In genomic region chr10:12006671-12007070, GRCh38 we compare ENCODE assay signal across 32 cellular contexts.
"Had no signal": no experiment of that assay in that cellular context is flagged by ENCODE, and none has a peak within 500 bp of the region (broad histone marks: within the 10 kb centered on the region; RNA-seq: fewer than 3 reads in every experiment).

No MANE protein-coding gene starts in this region.

- H3K27me3 ChIP-seq: adrenal gland, dorsolateral prefrontal cortex, gastrocnemius medialis, sigmoid colon, stomach, thyroid gland, upper lobe of right lung had no signal

- H2AFZ ChIP-seq: parathyroid adenoma had no signal

- H3K27ac Mint-ChIP-seq: activated naive CD8-positive, alpha-beta T cell; brain; stimulated activated memory B cell treated with anti-CD40 and anti-IgM and Interleukin-4, amounts not matched to agents 10 μg/mL and 1 μg/mL and 100 μg/mL, for 72 hours; T-helper 2 cell treated with Interferon-gamma antibody and Interleukin-4, amounts not matched to agents 5 μg/mL and 100 μg/mL, for 36 hours had no signal

- H3K27me3 Mint-ChIP-seq: activated naive CD8-positive, alpha-beta T cell; naive thymus-derived CD8-positive, alpha-beta T cell; stimulated activated memory B cell treated with anti-CD40 and anti-IgM and Interleukin-4, amounts not matched to agents 10 μg/mL and 1 μg/mL and 100 μg/mL, for 72 hours had no signal

- H3K4me1 ChIP-seq: adrenal gland, gastrocnemius medialis, parathyroid adenoma, psoas muscle, sigmoid colon, stomach, thyroid gland, upper lobe of right lung had no signal

- FAIRE-seq: small intestine had no signal

- H3K9me3 ChIP-seq: adrenal gland, gastrocnemius medialis, thyroid gland, upper lobe of right lung had no signal

- H3K4me3 ChIP-seq: adrenal gland, coronary artery, dorsolateral prefrontal cortex, gastrocnemius medialis, psoas muscle, sigmoid colon, stomach, thyroid gland, upper lobe of right lung had no signal

- H3K9ac ChIP-seq: parathyroid adenoma had no signal

- DNase-seq: activated CD4-positive, alpha-beta T cell treated with anti-CD3 and anti-CD28 coated beads for 4 hours; activated CD4-positive, alpha-beta T cell treated with anti-CD3 and anti-CD28 coated beads, Interleukin-2, amount 50 U/mL, for 4 hours; activated effector memory CD4-positive, alpha-beta T cell treated with Interleukin-2 at 50 U/mL for 16 hours; activated naive CD4-positive, alpha-beta T cell treated with Interleukin-2 at 50 U/mL for 16 hours; activated T-cell treated with anti-CD3 and anti-CD28 coated beads for 4 hours; adrenal gland; aorta; dorsolateral prefrontal cortex; effector memory CD4-positive, alpha-beta T cell; erythroblast; gastrocnemius medialis; glutamatergic neuron; kidney; left colon; mammary epithelial cell; midbrain; naive thymus-derived CD8-positive, alpha-beta T cell; nucleus accumbens; psoas muscle; sigmoid colon; small intestine; stimulated activated CD4-positive, alpha-beta T cell treated with anti-CD3 and anti-CD28 coated beads, Interleukin-4, amount 100 ng/mL, for 24 hours; stomach; thyroid gland; upper lobe of right lung had no signal

- H3K4me1 Mint-ChIP-seq: brain, neural crest cell had no signal

- H3K27ac ChIP-seq: adrenal gland, coronary artery, dorsolateral prefrontal cortex, gastrocnemius medialis, parathyroid adenoma, psoas muscle, sigmoid colon, stomach, thyroid gland, upper lobe of right lung had no signal

- ATAC-seq: gastrocnemius medialis; left colon; naive thymus-derived CD8-positive, alpha-beta T cell; psoas muscle; stimulated activated memory B cell treated with anti-CD40 and anti-IgM and Interleukin-4, amounts not matched to agents 10 μg/mL and 1 μg/mL and 100 μg/mL, for 72 hours; upper lobe of right lung had no signal

- H3K4me3 Mint-ChIP-seq: activated naive CD8-positive, alpha-beta T cell; brain; naive thymus-derived CD8-positive, alpha-beta T cell; neural crest cell; stimulated activated memory B cell treated with anti-CD40 and anti-IgM and Interleukin-4, amounts not matched to agents 10 μg/mL and 1 μg/mL and 100 μg/mL, for 72 hours; T-helper 2 cell treated with Interferon-gamma antibody and Interleukin-4, amounts not matched to agents 5 μg/mL and 100 μg/mL, for 36 hours had no signal
